Comparison of ENCODE assay signal across 1 cellular context in genomic region chr4:2796261-2797187, GRCh38.
TF ChIP-seq lines count a peak whose summit lies in the region.

No MANE protein-coding gene starts in this region.

TF ChIP-seq in endothelial cell of umbilical vein, 7 proteins besides CTCF, POLR2A, EP300 and RAD21:
- no peak for TF ChIP-seq GATA2 (IDR thresholded peaks at IDR 0.05; ENCODE audit: insufficient read depth, insufficient read length, low read depth, low read length)
- no peak for TF ChIP-seq JUN (IDR thresholded peaks at IDR 0.05; ENCODE audit: borderline replicate concordance, insufficient read depth, insufficient read length, low read depth)
- TF ChIP-seq, protein P1, sequence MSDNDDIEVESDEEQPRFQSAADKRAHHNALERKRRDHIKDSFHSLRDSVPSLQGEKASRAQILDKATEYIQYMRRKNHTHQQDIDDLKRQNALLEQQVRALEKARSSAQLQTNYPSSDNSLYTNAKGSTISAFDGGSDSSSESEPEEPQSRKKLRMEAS (IDR thresholded peaks at IDR 0.05; ENCODE audit: insufficient read depth, insufficient read length): no peak
- TF ChIP-seq MYC (IDR thresholded peaks at IDR 0.05; ENCODE audit: low read depth, low read length): no peak
- no peak for TF ChIP-seq FOS (IDR thresholded peaks at IDR 0.05; ENCODE audit: borderline replicate concordance, insufficient read depth, low read length)
- TF ChIP-seq POLR2AphosphoS5 (IDR thresholded peaks at IDR 0.05; ENCODE audit: insufficient read depth, low read depth, low read length): no peak
- TF ChIP-seq EZH2 (IDR thresholded peaks at IDR 0.05; ENCODE audit: borderline replicate concordance, low read depth, low read length, severe bottlenecking): no peak
